14 cellular contexts compared by ENCODE assay signal in genomic region chr18:58755304-58756010, GRCh38.
A peak's percentile ranks its signal among the peaks of the same experiment; 100 is the strongest.
DNase-seq lines count a peak whose midpoint lies in the region; ATAC-seq, FAIRE-seq and TF ChIP-seq lines count a peak whose summit lies in the region.
"Had no signal": no experiment of that assay in that cellular context is flagged by ENCODE, and none has a peak within 500 bp of the region (broad histone marks: within the 10 kb centered on the region; RNA-seq: fewer than 3 reads in every experiment).

No MANE protein-coding gene starts in this region.

- peak; percentile 61 for ATAC-seq in activated T-helper 17 cell treated with anti-CD3 and anti-CD28 coated beads, Interleukin-2, amount 50 U/mL, for 72 hours (replicated peaks)
- ATAC-seq in Right ventricle myocardium superior (ENCODE audit: poor library complexity) (peak; percentile 90), GM21717 (IDR thresholded peaks at IDR 0.05; ENCODE audit: unreplicated experiment) (no peak)
- peak; percentile 3 for ATAC-seq in stimulated activated memory B cell treated with anti-CD40 and anti-IgM and Interleukin-4, amounts not matched to agents 10 μg/mL and 1 μg/mL and 100 μg/mL, for 72 hours

- no peak overlapping the region for H3K4me3 ChIP-seq in kidney (ENCODE audit: low read length in 2 of 2)

- H3K27ac ChIP-seq in kidney (ENCODE audit: low read depth in 2 of 2, low read length in 2 of 2), result no peak overlapping the region
- H3K27ac ChIP-seq: HL-60, VCaP had no signal

- peaks cover 4% of the 10 kb centered on the region for H3K36me3 Mint-ChIP-seq in activated naive CD4-positive, alpha-beta T cell treated with anti-CD3 and anti-CD28 coated beads for 36 hours (ENCODE audit: low read depth)
- H3K36me3 Mint-ChIP-seq in activated T-helper 17 cell treated with anti-CD3 and anti-CD28 coated beads, Interleukin-2, amount 50 U/mL, for 72 hours (ENCODE audit: low read depth), result peaks cover 19% of the 10 kb centered on the region
- peaks cover 4% of the 10 kb centered on the region for H3K36me3 Mint-ChIP-seq in stimulated activated memory B cell treated with anti-CD40 and anti-IgM and Interleukin-4, amounts not matched to agents 10 μg/mL and 1 μg/mL and 100 μg/mL, for 72 hours

- peaks cover 3% of the 10 kb centered on the region for H3K27me3 Mint-ChIP-seq in activated naive CD4-positive, alpha-beta T cell treated with anti-CD3 and anti-CD28 coated beads for 36 hours (ENCODE audit: low read depth)
- H3K27me3 Mint-ChIP-seq in activated T-helper 17 cell treated with anti-CD3 and anti-CD28 coated beads, Interleukin-2, amount 50 U/mL, for 72 hours, result peaks cover 7% of the 10 kb centered on the region
- H3K27me3 Mint-ChIP-seq in stimulated activated memory B cell treated with anti-CD40 and anti-IgM and Interleukin-4, amounts not matched to agents 10 μg/mL and 1 μg/mL and 100 μg/mL, for 72 hours, result no peaks in the 10 kb centered on the region

- TF ChIP-seq CTCF in kidney (IDR thresholded peaks at IDR 0.05; ENCODE audit: borderline replicate concordance, extremely low read depth, insufficient read depth), result no peak

- no peaks in the 10 kb centered on the region for H3K9me3 ChIP-seq in kidney (ENCODE audit: control insufficient read depth in 1 of 2, low read length in 2 of 2)

- H3K4me1 Mint-ChIP-seq in activated naive CD4-positive, alpha-beta T cell treated with anti-CD3 and anti-CD28 coated beads for 36 hours (ENCODE audit: low read depth), result peaks cover 23% of the 10 kb centered on the region
- peaks cover 12% of the 10 kb centered on the region for H3K4me1 Mint-ChIP-seq in activated T-helper 17 cell treated with anti-CD3 and anti-CD28 coated beads, Interleukin-2, amount 50 U/mL, for 72 hours
- peaks cover 37% of the 10 kb centered on the region for H3K4me1 Mint-ChIP-seq in stimulated activated memory B cell treated with anti-CD40 and anti-IgM and Interleukin-4, amounts not matched to agents 10 μg/mL and 1 μg/mL and 100 μg/mL, for 72 hours
- H3K4me1 Mint-ChIP-seq: nephron had no signal

- no peaks in the 10 kb centered on the region for H3K36me3 ChIP-seq in kidney (ENCODE audit: control insufficient read depth in 1 of 2, insufficient read depth in 2 of 2, low read length in 2 of 2)

- H3K27ac Mint-ChIP-seq in activated naive CD4-positive, alpha-beta T cell treated with anti-CD3 and anti-CD28 coated beads for 36 hours, result no peak overlapping the region
- peak overlapping the region; percentile 53 for H3K27ac Mint-ChIP-seq in activated T-helper 17 cell treated with anti-CD3 and anti-CD28 coated beads, Interleukin-2, amount 50 U/mL, for 72 hours
- peak overlapping the region; percentile 74 for H3K27ac Mint-ChIP-seq in stimulated activated memory B cell treated with anti-CD40 and anti-IgM and Interleukin-4, amounts not matched to agents 10 μg/mL and 1 μg/mL and 100 μg/mL, for 72 hours
- H3K27ac Mint-ChIP-seq: activated T-helper 1 cell treated with anti-CD3 and anti-CD28 coated beads, Interleukin-12 subunit alpha, Interleukin-12 subunit beta, Interleukin-2, Interleukin-4 antibody, amounts not matched to agents 30 ng/mL and 10 ng/mL and 1 ng/mL, durations not matched to agents 14 hours and 24 hours and 36 hours; nephron had no signal

- intact Hi-C loops in activated naive CD4-positive, alpha-beta T cell treated with anti-CD3 and anti-CD28 coated beads for 36 hours (cut with micrococcal nuclease), result loop anchor here (1.0 to 2.0 kb wide), 2 partner anchors 11 to 85 kb away; partner anchors contain the start of gene MALT1
- intact Hi-C loops in Right ventricle myocardium superior (cut with DNase I), result no loop called here
- intact Hi-C loops in kidney (cut with DNase I), result no loop called here

- H3K4me1 ChIP-seq in kidney (ENCODE audit: control insufficient read depth in 1 of 2, insufficient read depth in 1 of 2, low read depth in 1 of 2, low read length in 2 of 2), result no peaks in the 10 kb centered on the region

- no peak overlapping the region for H3K4me3 Mint-ChIP-seq in activated naive CD4-positive, alpha-beta T cell treated with anti-CD3 and anti-CD28 coated beads for 36 hours
- peak overlapping the region; percentile 56 for H3K4me3 Mint-ChIP-seq in activated T-helper 17 cell treated with anti-CD3 and anti-CD28 coated beads, Interleukin-2, amount 50 U/mL, for 72 hours
- no peak overlapping the region for H3K4me3 Mint-ChIP-seq in stimulated activated memory B cell treated with anti-CD40 and anti-IgM and Interleukin-4, amounts not matched to agents 10 μg/mL and 1 μg/mL and 100 μg/mL, for 72 hours
- H3K4me3 Mint-ChIP-seq: activated T-helper 1 cell treated with anti-CD3 and anti-CD28 coated beads, Interleukin-12 subunit alpha, Interleukin-12 subunit beta, Interleukin-2, Interleukin-4 antibody, amounts not matched to agents 30 ng/mL and 10 ng/mL and 1 ng/mL, durations not matched to agents 14 hours and 24 hours and 36 hours; nephron had no signal

- no peak overlapping the region for H3K9ac ChIP-seq in kidney (ENCODE audit: low read length in 2 of 2)

- no peak for FAIRE-seq in kidney (lab: Jason Lieb, UNC)
- FAIRE-seq: islet of Langerhans had no signal

- H3K9me3 Mint-ChIP-seq in activated naive CD4-positive, alpha-beta T cell treated with anti-CD3 and anti-CD28 coated beads for 36 hours, result no peaks in the 10 kb centered on the region
- no peaks in the 10 kb centered on the region for H3K9me3 Mint-ChIP-seq in activated T-helper 17 cell treated with anti-CD3 and anti-CD28 coated beads, Interleukin-2, amount 50 U/mL, for 72 hours
- H3K9me3 Mint-ChIP-seq in stimulated activated memory B cell treated with anti-CD40 and anti-IgM and Interleukin-4, amounts not matched to agents 10 μg/mL and 1 μg/mL and 100 μg/mL, for 72 hours, result no peaks in the 10 kb centered on the region
- H3K9me3 Mint-ChIP-seq: activated T-helper 1 cell treated with anti-CD3 and anti-CD28 coated beads, Interleukin-12 subunit alpha, Interleukin-12 subunit beta, Interleukin-2, Interleukin-4 antibody, amounts not matched to agents 30 ng/mL and 10 ng/mL and 1 ng/mL, durations not matched to agents 14 hours and 24 hours and 36 hours; nephron had no signal

- peak; percentile 46 for DNase-seq in activated naive CD4-positive, alpha-beta T cell treated with anti-CD3 and anti-CD28 coated beads for 36 hours
- no peak for DNase-seq in activated naive CD4-positive, alpha-beta T cell (lab: John Stamatoyannopoulos, UW)
- DNase-seq in Right ventricle myocardium superior (peak; percentile 71), kidney (no peak), AG08395 (ENCODE audit: low spot score) (no peak)
- DNase-seq: NCI-H510A had no signal

- CTCF ChIA-PET in activated naive CD4-positive, alpha-beta T cell treated with anti-CD3 and anti-CD28 coated beads for 36 hours (lab: Charles Lee), result interaction anchor here (0.8 to 8.9 kb wide), 7 partner anchors 9 to 315 kb away, joined by 3 to 87 read pairs (median 3); no protein-coding TSS in a partner anchor

Comparison
In these comparisons a context has a peak if more than half of its experiments do, and no peak if none do; other contexts are left out.
1. DNase-seq: peak in activated naive CD4-positive, alpha-beta T cell treated with anti-CD3 and anti-CD28 coated beads for 36 hours (single experiment) and Right ventricle myocardium superior (single experiment); none in activated naive CD4-positive, alpha-beta T cell (0 of 4), kidney (single experiment) and AG08395 (single experiment).